In the genomic region with DNA sequence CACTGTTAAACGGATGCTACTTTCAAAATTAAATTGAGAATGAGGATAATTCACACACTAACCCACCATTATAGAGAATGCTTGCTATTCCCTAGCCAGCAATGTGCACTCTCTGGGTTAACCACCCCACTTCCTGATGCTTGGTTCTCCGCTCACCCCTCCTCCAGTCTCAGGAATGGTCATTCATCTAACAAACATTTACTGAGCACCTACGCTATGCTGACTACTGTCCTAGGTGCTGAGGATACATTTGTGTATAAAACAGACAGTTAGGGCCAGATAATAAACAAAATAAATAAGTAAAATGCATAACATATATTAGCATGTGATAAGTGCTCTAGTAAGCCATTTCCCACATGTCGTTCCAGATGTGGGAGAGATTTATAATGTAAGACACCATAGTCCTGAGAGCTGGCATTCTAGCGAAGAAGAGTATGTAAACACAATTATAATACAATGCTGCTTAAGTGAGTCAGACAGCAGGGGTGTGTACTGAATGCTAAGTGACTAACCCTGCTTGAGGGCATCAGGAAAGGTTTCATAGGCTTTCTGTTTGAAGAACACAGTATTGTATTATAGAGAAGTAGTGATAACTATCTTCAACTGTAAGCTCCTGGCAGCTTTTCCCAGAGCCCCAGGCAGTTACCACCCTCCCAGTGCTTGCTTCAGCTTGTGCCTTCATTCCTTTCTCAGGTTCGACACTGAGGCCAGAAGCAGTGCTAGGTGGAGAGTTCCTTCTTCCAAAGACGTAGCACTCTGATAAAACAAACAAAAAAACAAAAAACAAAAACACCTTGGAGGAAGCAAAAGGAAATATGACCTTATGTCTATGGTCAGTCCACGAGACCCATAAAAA, we compare ENCODE assay signal across 11 cellular contexts.
A peak's percentile ranks its signal among the peaks of the same experiment; 100 is the strongest.
DNase-seq lines count a peak whose midpoint lies in the region; ATAC-seq and TF ChIP-seq lines count a peak whose summit lies in the region.
"Had no signal": no experiment of that assay in that cellular context is flagged by ENCODE, and none has a peak within 500 bp of the region (broad histone marks: within the 10 kb centered on the region; RNA-seq: fewer than 3 reads in every experiment).

No MANE protein-coding gene starts in this region.

- intact Hi-C loops in MCF 10A (cut with micrococcal nuclease) (no loop called here), mucosa of descending colon (cut with DNase I, micrococcal nuclease) (no loop called here)

- no peaks in the 10 kb centered on the region for H3K27me3 Mint-ChIP-seq in MCF 10A (ENCODE audit: insufficient read depth, unreplicated experiment)

- peak overlapping the region; percentile 83 for H3K27ac Mint-ChIP-seq in MCF 10A (ENCODE audit: low read depth, unreplicated experiment)
- H3K27ac Mint-ChIP-seq: stimulated activated naive CD8-positive, alpha-beta T cell treated with anti-CD3 and anti-CD28 coated beads, Interleukin-15, Interleukin-2, amounts not matched to agents 100 ng/mL and 50 ng/mL, for 24 hours had no signal

- no TSS peak for BruUV-seq in MCF 10A (replicated peaks; lab: Mats Ljungman, UMichigan)

- H3K36me3 Mint-ChIP-seq in MCF 10A (ENCODE audit: insufficient read depth, unreplicated experiment) = peaks cover 6% of the 10 kb centered on the region

- POLR2A ChIA-PET in MCF 10A (lab: Yijun Ruan, JAX) = interaction anchor here (0.7 to 3.3 kb wide), 6 partner anchors 34 to 132 kb away, joined by 3 to 20 read pairs (median 4); no protein-coding TSS in a partner anchor

- peak; percentile 87 for ATAC-seq in mucosa of descending colon
- ATAC-seq in HG03039 (IDR thresholded peaks at IDR 0.05; ENCODE audit: unreplicated experiment) = no peak

- no peaks in the 10 kb centered on the region for H3K36me3 ChIP-seq in mucosa of descending colon (ENCODE audit: low read depth)

- no peak overlapping the region for H3K4me3 ChIP-seq in mucosa of descending colon

- H3K4me3 Mint-ChIP-seq in MCF 10A (ENCODE audit: unreplicated experiment) = peak overlapping the region; percentile 33
- H3K4me3 Mint-ChIP-seq: stimulated activated naive CD8-positive, alpha-beta T cell treated with anti-CD3 and anti-CD28 coated beads, Interleukin-15, Interleukin-2, amounts not matched to agents 100 ng/mL and 50 ng/mL, for 24 hours had no signal

- peaks cover 30% of the 10 kb centered on the region for H3K4me1 Mint-ChIP-seq in MCF 10A (ENCODE audit: insufficient read depth, unreplicated experiment)

- H3K4me1 ChIP-seq in mucosa of descending colon (ENCODE audit: low read depth) = no peaks in the 10 kb centered on the region

- CTCF ChIA-PET in MCF 10A (lab: Yijun Ruan, JAX) = interaction anchor here (0.8 to 1.2 kb wide), 3 partner anchors 74 to 332 kb away, joined by 3 to 6 read pairs (median 4); no protein-coding TSS in a partner anchor

- no peak for TF ChIP-seq CTCF in MCF 10A (IDR thresholded peaks at IDR 0.05; ENCODE audit: unreplicated experiment)
- no peak for TF ChIP-seq CTCF in mucosa of descending colon (IDR thresholded peaks at IDR 0.05)

- no peaks in the 10 kb centered on the region for H3K9me3 Mint-ChIP-seq in MCF 10A (ENCODE audit: unreplicated experiment)

- no peaks in the 10 kb centered on the region for H3K9me3 ChIP-seq in mucosa of descending colon

- DNase-seq in GM04503 (ENCODE audit: low read depth) (peak; percentile 71), NCI-H2227 (lab: John Stamatoyannopoulos, UW; ENCODE audit: unreplicated experiment) (peak; percentile 37), MCF 10A (ENCODE audit: unreplicated experiment) (peak; percentile 97), mucosa of descending colon (no peak), D341Med (ENCODE audit: low spot score) (no peak), nucleus accumbens (lab: John Stamatoyannopoulos, UW) (no peak)
- DNase-seq in stimulated activated naive CD4-positive, alpha-beta T cell (lab: John Stamatoyannopoulos, UW) = no peak
- DNase-seq: NCI-H446 treated with DMSO at 0.1 percent for 48 hours, occipital lobe had no signal

Comparison
In these comparisons a context has a peak if more than half of its experiments do, and no peak if none do; other contexts are left out.
1. DNase-seq: peak in GM04503 (single experiment), NCI-H2227 (single experiment) and MCF 10A (single experiment); none in mucosa of descending colon (0 of 3), stimulated activated naive CD4-positive, alpha-beta T cell (0 of 6), D341Med (single experiment) and nucleus accumbens (0 of 56).